In genomic region chr2:88545118-88545517, GRCh38 we compare ENCODE assay signal across 1 cellular context.
TF ChIP-seq lines count a peak whose summit lies in the region.

No MANE protein-coding gene starts in this region.

TF ChIP-seq in HCT116, 20 proteins besides CTCF, POLR2A, EP300 and RAD21:
- TF ChIP-seq CBX3 (IDR thresholded peaks at IDR 0.05; ENCODE audit: low read depth) (no peak), ELF1 (IDR thresholded peaks at IDR 0.05; ENCODE audit: borderline replicate concordance, low read depth) (no peak), EZH2phosphoT487 (IDR thresholded peaks at IDR 0.05; ENCODE audit: borderline replicate concordance) (no peak), FOSL1 (IDR thresholded peaks at IDR 0.05; ENCODE audit: low read depth) (no peak), YY1 (IDR thresholded peaks at IDR 0.05; ENCODE audit: extremely low read depth, insufficient replicate concordance, low read depth, low read length) (peak; percentile 88), ZNF274 (IDR thresholded peaks at IDR 0.05; ENCODE audit: low read depth, low read length) (no peak), EZH2 (IDR thresholded peaks at IDR 0.05) (no peak), TCF7L2 (IDR thresholded peaks at IDR 0.05; ENCODE audit: borderline replicate concordance, extremely low read depth, insufficient read depth, insufficient read length) (no peak), ZBTB33 (IDR thresholded peaks at IDR 0.05; ENCODE audit: extremely low read depth, insufficient replicate concordance, low read length) (no peak), MAX (IDR thresholded peaks at IDR 0.05) (no peak), SP1 (IDR thresholded peaks at IDR 0.05; ENCODE audit: low read depth) (peak; percentile 64)
